In the genomic region with DNA sequence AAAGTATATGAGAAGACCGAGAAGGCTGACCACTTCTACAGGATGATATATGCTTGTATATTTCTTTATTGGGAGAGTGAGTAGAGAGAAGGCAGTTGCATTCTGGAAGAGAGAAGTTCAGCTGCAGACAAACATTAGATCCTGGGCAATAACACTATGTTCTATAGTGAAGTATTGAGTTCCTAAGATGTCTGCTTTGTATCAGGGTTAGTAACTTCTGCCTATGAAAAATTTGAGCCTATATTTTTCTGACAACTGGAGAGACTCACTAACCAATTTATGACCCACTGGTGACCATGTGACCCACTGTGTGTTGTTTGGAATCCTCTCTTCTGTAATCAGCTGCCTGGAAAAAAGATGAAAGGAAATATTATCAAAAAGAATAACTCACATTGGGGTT, we compare ENCODE assay signal across 16 cellular contexts. TPM values are rescaled to one million over a fixed set of nuclear protein-coding genes. Genes with fewer than 3 reads are reported as not detected.
DNase-seq lines count a peak whose midpoint lies in the region; ATAC-seq and TF ChIP-seq lines count a peak whose summit lies in the region.
"Had no signal": no experiment of that assay in that cellular context is flagged by ENCODE, and none has a peak within 500 bp of the region (broad histone marks: within the 10 kb centered on the region; RNA-seq: fewer than 3 reads in every experiment).

No MANE protein-coding gene starts in this region.

- H2AFZ ChIP-seq in mesenchymal stem cell (ENCODE audit: low read depth, low read length) = no peak overlapping the region

- ATAC-seq in WTC11 = no peak
- no peak for ATAC-seq in GM19351 (IDR thresholded peaks at IDR 0.05; ENCODE audit: unreplicated experiment)

- H2BK12ac ChIP-seq in mesenchymal stem cell (ENCODE audit: low read length in 2 of 2) = no peak overlapping the region

- no peak overlapping the region for H3K4me3 Mint-ChIP-seq in WTC11
- H3K4me3 Mint-ChIP-seq in neural crest cell = no peak overlapping the region
- H3K4me3 Mint-ChIP-seq: CD14-positive monocyte; CD4-positive, alpha-beta memory T cell had no signal

- H3K27ac ChIP-seq in mesenchymal stem cell (ENCODE audit: low read length, poor library complexity, severe bottlenecking) = no peak overlapping the region
- H3K27ac ChIP-seq: BLaER1 had no signal

- H3K27me3 ChIP-seq in mesenchymal stem cell (ENCODE audit: control insufficient read depth in 1 of 2, insufficient read depth in 1 of 2, low read length in 2 of 2) = no peaks in the 10 kb centered on the region
- H3K27me3 ChIP-seq: BLaER1 had no signal

- H3K18ac ChIP-seq in mesenchymal stem cell (ENCODE audit: low read depth in 1 of 2, low read length in 2 of 2) = no peak overlapping the region

- no peak overlapping the region for H4K8ac ChIP-seq in mesenchymal stem cell (ENCODE audit: low read length)

- H3K4me1 ChIP-seq in mesenchymal stem cell (ENCODE audit: control insufficient read depth, insufficient read depth, low read depth, low read length) = no peaks in the 10 kb centered on the region
- H3K4me1 ChIP-seq: BLaER1 had no signal

- no peak overlapping the region for H3K14ac ChIP-seq in mesenchymal stem cell (ENCODE audit: low read length in 2 of 2)

- POLR2A ChIA-PET in WTC11 (lab: Charles Lee) = no interaction called here

- H3K27ac Mint-ChIP-seq in WTC11 (peak overlapping the region; percentile 28; the same call in 1 of the 2 replicates), neural crest cell (ENCODE audit: unreplicated experiment) (peak overlapping the region; percentile 64)
- H3K27ac Mint-ChIP-seq: CD14-positive monocyte had no signal

- H3K23ac ChIP-seq in mesenchymal stem cell (ENCODE audit: low read length in 2 of 2) = no peak overlapping the region

- H2BK15ac ChIP-seq in mesenchymal stem cell (ENCODE audit: low read depth, poor library complexity, severe bottlenecking) = no peak overlapping the region

- H2AK5ac ChIP-seq in mesenchymal stem cell (ENCODE audit: low read length, severe bottlenecking) = no peak overlapping the region

- H3K4ac ChIP-seq in mesenchymal stem cell (ENCODE audit: low read depth in 1 of 2, low read length in 2 of 2) = no peak overlapping the region

- peaks cover 0 to 98% of the 10 kb centered on the region in 2 experiments for H3K36me3 ChIP-seq in mesenchymal stem cell (ENCODE audit: control insufficient read depth in 1 of 2, insufficient read depth in 2 of 2, low read depth in 1 of 2, low read length in 2 of 2)
- H3K36me3 ChIP-seq: BLaER1 had no signal

- 67% methylated on average over 1 of the region's 1 CpG for WGBS in mesenchymal stem cell

- CTCF ChIA-PET in WTC11 (lab: Charles Lee) = no interaction called here

- no peak overlapping the region for H4K91ac ChIP-seq in mesenchymal stem cell (ENCODE audit: low read length)

- peak overlapping the region; percentile 17 for H3K9ac ChIP-seq in mesenchymal stem cell (ENCODE audit: low read length)
- H3K9ac ChIP-seq: BLaER1 had no signal

- no peaks in the 10 kb centered on the region for H3K9me3 ChIP-seq in mesenchymal stem cell (ENCODE audit: control insufficient read depth, low read length)
- H3K9me3 ChIP-seq: BLaER1 had no signal

- H3K27me3 Mint-ChIP-seq in WTC11 (ENCODE audit: low read depth) (no peaks in the 10 kb centered on the region), neural crest cell (ENCODE audit: low read depth) (no peaks in the 10 kb centered on the region)
- H3K27me3 Mint-ChIP-seq: CD4-positive, alpha-beta memory T cell had no signal

- H3K36me3 Mint-ChIP-seq in WTC11 = no peaks in the 10 kb centered on the region
- no peaks in the 10 kb centered on the region for H3K36me3 Mint-ChIP-seq in neural crest cell (ENCODE audit: low read depth)
- H3K36me3 Mint-ChIP-seq: CD14-positive monocyte had no signal

- no peaks in the 10 kb centered on the region for H3K9me3 Mint-ChIP-seq in WTC11
- H3K9me3 Mint-ChIP-seq in neural crest cell = no peaks in the 10 kb centered on the region
- H3K9me3 Mint-ChIP-seq: CD4-positive, alpha-beta memory T cell had no signal

- no peak overlapping the region for H2BK5ac ChIP-seq in mesenchymal stem cell (ENCODE audit: low read depth, low read length, poor library complexity, severe bottlenecking)

- no peaks in the 10 kb centered on the region for H3K79me1 ChIP-seq in mesenchymal stem cell (replicated peaks; ENCODE audit: low read length, poor library complexity, severe bottlenecking)

- no peak for TF ChIP-seq CTCF in WTC11 (IDR thresholded peaks at IDR 0.05)
- TF ChIP-seq CTCF in neural crest cell (conservative IDR thresholded peaks at IDR 0.05) = no peak

- no peak overlapping the region for H3K4me2 ChIP-seq in mesenchymal stem cell (ENCODE audit: low read length, poor library complexity, severe bottlenecking)
- H3K4me2 ChIP-seq: BLaER1 had no signal

- H3K4me1 Mint-ChIP-seq in WTC11 (peaks cover 35% of the 10 kb centered on the region), neural crest cell (peaks cover 25% of the 10 kb centered on the region)
- H3K4me1 Mint-ChIP-seq: CD14-positive monocyte had no signal

- peak; percentile 48 for DNase-seq in SK-MEL-5 (ENCODE audit: low read depth, low spot score)
- DNase-seq in WTC11 (ENCODE audit: low spot score) = no peak
- DNase-seq in mesenchymal stem cell = no peak
- no peak for DNase-seq in neural crest cell (ENCODE audit: low read depth, low spot score)
- no peak for DNase-seq in NCI-H1930 (lab: John Stamatoyannopoulos, UW)
- DNase-seq in GF-D8 (lab: John Stamatoyannopoulos, UW) = no peak
- no peak for DNase-seq in inferior parietal cortex (ENCODE audit: extremely low spot score)
- DNase-seq: 8988T; CD4-positive, alpha-beta memory T cell; DMS153; DMS79; GOT3; H7 had no signal

- in situ Hi-C loops in SK-MEL-5 (cut with HindIII; ENCODE audit: low pct_unique_long_range_greater_than_20kb, low sequenced_read_pairs) = no loop called here

- no peak overlapping the region for H3K4me3 ChIP-seq in mesenchymal stem cell (ENCODE audit: insufficient read depth in 1 of 2, low read depth in 1 of 2, low read length in 2 of 2)
- H3K4me3 ChIP-seq: BLaER1 had no signal

- no peak overlapping the region for H2BK120ac ChIP-seq in mesenchymal stem cell (ENCODE audit: low read depth, low read length)

TF ChIP-seq in WTC11, 78 proteins besides CTCF, POLR2A, EP300 and RAD21:
- TF ChIP-seq MYBL2 (CRISPR knock-in tag; IDR thresholded peaks at IDR 0.05) = no peak
- TF ChIP-seq CBFB (CRISPR knock-in tag; IDR thresholded peaks at IDR 0.05; ENCODE audit: low read depth) = no peak
- TF ChIP-seq ESRRA (CRISPR knock-in tag; IDR thresholded peaks at IDR 0.05; ENCODE audit: borderline replicate concordance) = no peak
- TF ChIP-seq, protein P1, sequence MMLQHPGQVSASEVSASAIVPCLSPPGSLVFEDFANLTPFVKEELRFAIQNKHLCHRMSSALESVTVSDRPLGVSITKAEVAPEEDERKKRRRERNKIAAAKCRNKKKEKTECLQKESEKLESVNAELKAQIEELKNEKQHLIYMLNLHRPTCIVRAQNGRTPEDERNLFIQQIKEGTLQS (CRISPR knock-in tag; conservative IDR thresholded peaks at IDR 0.05) = no peak
- TF ChIP-seq ZNF671 (CRISPR knock-in tag; IDR thresholded peaks at IDR 0.05) = no peak
- TF ChIP-seq, protein P2, sequence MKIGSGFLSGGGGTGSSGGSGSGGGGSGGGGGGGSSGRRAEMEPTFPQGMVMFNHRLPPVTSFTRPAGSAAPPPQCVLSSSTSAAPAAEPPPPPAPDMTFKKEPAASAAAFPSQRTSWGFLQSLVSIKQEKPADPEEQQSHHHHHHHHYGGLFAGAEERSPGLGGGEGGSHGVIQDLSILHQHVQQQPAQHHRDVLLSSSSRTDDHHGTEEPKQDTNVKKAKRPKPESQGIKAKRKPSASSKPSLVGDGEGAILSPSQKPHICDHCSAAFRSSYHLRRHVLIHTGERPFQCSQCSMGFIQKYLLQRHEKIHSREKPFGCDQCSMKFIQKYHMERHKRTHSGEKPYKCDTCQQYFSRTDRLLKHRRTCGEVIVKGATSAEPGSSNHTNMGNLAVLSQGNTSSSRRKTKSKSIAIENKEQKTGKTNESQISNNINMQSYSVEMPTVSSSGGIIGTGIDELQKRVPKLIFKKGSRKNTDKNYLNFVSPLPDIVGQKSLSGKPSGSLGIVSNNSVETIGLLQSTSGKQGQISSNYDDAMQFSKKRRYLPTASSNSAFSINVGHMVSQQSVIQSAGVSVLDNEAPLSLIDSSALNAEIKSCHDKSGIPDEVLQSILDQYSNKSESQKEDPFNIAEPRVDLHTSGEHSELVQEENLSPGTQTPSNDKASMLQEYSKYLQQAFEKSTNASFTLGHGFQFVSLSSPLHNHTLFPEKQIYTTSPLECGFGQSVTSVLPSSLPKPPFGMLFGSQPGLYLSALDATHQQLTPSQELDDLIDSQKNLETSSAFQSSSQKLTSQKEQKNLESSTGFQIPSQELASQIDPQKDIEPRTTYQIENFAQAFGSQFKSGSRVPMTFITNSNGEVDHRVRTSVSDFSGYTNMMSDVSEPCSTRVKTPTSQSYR (CRISPR knock-in tag; IDR thresholded peaks at IDR 0.05) = no peak
- TF ChIP-seq NFE2L1 (CRISPR knock-in tag; IDR thresholded peaks at IDR 0.05) = no peak
- no peak for TF ChIP-seq OVOL2 (CRISPR knock-in tag; IDR thresholded peaks at IDR 0.05; ENCODE audit: borderline replicate concordance)
- TF ChIP-seq TEAD4 (CRISPR knock-in tag; IDR thresholded peaks at IDR 0.05) = no peak

RNA-seq across cellular contexts. Expression of a gene that starts 35.3 kb away (rescaled TPM):
- 0.08 TPM in 1 of 2 replicates, not detected in the other for total RNA-seq in SK-MEL-5 (2014; rRNA removed; shearing (Covaris generic))
- 0.17 TPM in 1 of 2 replicates, not detected in the other for polyA plus RNA-seq in SK-MEL-5 (2015; cell fraction: cytosol; rRNA removed)
- 0.94 TPM in 1 of 2 replicates, not detected in the other for polyA plus RNA-seq in SK-MEL-5 (2015; cell fraction: nucleus; rRNA removed)
- 2.7 to 3.6 TPM (median 2.7 TPM) in 3 replicates for total RNA-seq in WTC11 (2021)
- polyA plus RNA-seq in mesenchymal stem cell (2013, experiment 1 of 2) = 80.0 TPM
- polyA plus RNA-seq in mesenchymal stem cell (2013, experiment 2 of 2) = 82.7 TPM
- total RNA-seq in neural crest cell = 0.82 and 1.6 TPM in 2 replicates
